26 cellular contexts compared by ENCODE assay signal in genomic region chr1:19130476-19130875, GRCh38.
DNase-seq lines count a peak whose midpoint lies in the region; ATAC-seq and TF ChIP-seq lines count a peak whose summit lies in the region.
"Had no signal": no experiment of that assay in that cellular context is flagged by ENCODE, and none has a peak within 500 bp of the region (broad histone marks: within the 10 kb centered on the region; RNA-seq: fewer than 3 reads in every experiment).

No MANE protein-coding gene starts in this region.

- peaks cover 3% of the 10 kb centered on the region for H3K9me3 Mint-ChIP-seq in activated naive CD8-positive, alpha-beta T cell (ENCODE audit: low read depth)
- H3K9me3 Mint-ChIP-seq in activated naive CD8-positive, alpha-beta T cell treated with anti-CD3 and anti-CD28 coated beads for 36 hours: peaks cover 8% of the 10 kb centered on the region
- peaks cover 28% of the 10 kb centered on the region for H3K9me3 Mint-ChIP-seq in nephron progenitor cell

- H3K27ac ChIP-seq in hepatocyte: no peak overlapping the region
- peak overlapping the region in 1 of 3 donors; percentile 56 for H3K27ac ChIP-seq in right lobe of liver
- peak overlapping the region; percentile 9 to 52 (median 18) for H3K27ac ChIP-seq in transverse colon
- H3K27ac ChIP-seq: BLaER1, SK-N-MC had no signal

- no peak overlapping the region for H2AFZ ChIP-seq in hepatocyte

- TF ChIP-seq CTCF in hepatocyte (IDR thresholded peaks at IDR 0.05; ENCODE audit: poor library complexity) (no peak), right lobe of liver (IDR thresholded peaks at IDR 0.05) (no peak), transverse colon (IDR thresholded peaks at IDR 0.05) (no peak), nephron progenitor cell (IDR thresholded peaks at IDR 0.05) (no peak)

- peaks cover 37% of the 10 kb centered on the region for H3K79me2 ChIP-seq in hepatocyte

- H3K4me3 Mint-ChIP-seq in activated naive CD8-positive, alpha-beta T cell: no peak overlapping the region
- H3K4me3 Mint-ChIP-seq in activated naive CD8-positive, alpha-beta T cell treated with anti-CD3 and anti-CD28 coated beads for 36 hours: no peak overlapping the region
- H3K4me3 Mint-ChIP-seq in nephron progenitor cell: no peak overlapping the region
- H3K4me3 Mint-ChIP-seq: CD4-positive, CD25-positive, alpha-beta regulatory T cell; HFFc6 had no signal

- WGBS in hepatocyte (ENCODE audit: low lambda C conversion rate, missing lambda C conversion rate): 83% methylated on average over 6 of the region's 6 CpGs
- WGBS in right lobe of liver (ENCODE audit: insufficient coverage, low coverage, low lambda C conversion rate, missing lambda C conversion rate): 29% methylated on average over 6 of the region's 6 CpGs
- 48 to 66% methylated on average over 6 of the region's 6 CpGs for WGBS in transverse colon (ENCODE audit: low coverage in 1 of 2), 2 donors

- no peak overlapping the region for H3K4me3 ChIP-seq in hepatocyte
- H3K4me3 ChIP-seq in right lobe of liver: no peak overlapping the region
- no peak overlapping the region for H3K4me3 ChIP-seq in transverse colon
- H3K4me3 ChIP-seq: BLaER1, HAP-1, SK-N-MC had no signal

- H3K9me3 ChIP-seq in hepatocyte (ENCODE audit: low read depth): peaks cover 7% of the 10 kb centered on the region
- H3K9me3 ChIP-seq in right lobe of liver: peaks cover 0 to 5% (median 0%) of the 10 kb centered on the region in 4 donors
- peaks cover 6 to 8% of the 10 kb centered on the region in 2 donors for H3K9me3 ChIP-seq in transverse colon
- H3K9me3 ChIP-seq: HAP-1 had no signal

- no peaks in the 10 kb centered on the region for H3K27me3 ChIP-seq in hepatocyte
- no peaks in the 10 kb centered on the region for H3K27me3 ChIP-seq in right lobe of liver
- H3K27me3 ChIP-seq in transverse colon: no peaks in the 10 kb centered on the region
- H3K27me3 ChIP-seq: BLaER1 had no signal

- H4K20me1 ChIP-seq in hepatocyte (ENCODE audit: insufficient read depth, poor library complexity, severe bottlenecking): peaks cover 4% of the 10 kb centered on the region
- H4K20me1 ChIP-seq: BLaER1 had no signal

- H3K4me1 ChIP-seq in hepatocyte (ENCODE audit: insufficient read depth) (peaks cover 6% of the 10 kb centered on the region), right lobe of liver (peaks cover 0 to 15% (median 5%) of the 10 kb centered on the region in 4 donors), transverse colon (peaks cover 0 to 30% (median 12%) of the 10 kb centered on the region in 4 donors)
- H3K4me1 ChIP-seq: HAP-1 had no signal

- DNase-seq in activated naive CD8-positive, alpha-beta T cell treated with anti-CD3 and anti-CD28 coated beads for 36 hours: no peak
- peak; percentile 31 for DNase-seq in hepatocyte (ENCODE audit: low spot score)
- no peak for DNase-seq in right lobe of liver
- no peak for DNase-seq in transverse colon
- no peak for DNase-seq in NCI-H1694 treated with DMSO at 0.1 percent for 48 hours (lab: John Stamatoyannopoulos, UW)
- DNase-seq in nephron progenitor cell: no peak
- DNase-seq: CD4-positive, CD25-positive, alpha-beta regulatory T cell; COR-L47; DMS79 treated with DMSO at 0.1 percent for 48 hours; GF-D8; GOT3; HFFc6; NCI-H1048; NCI-H1417 treated with DMSO at 0.1 percent for 48 hours; NCI-H187; NCI-H2081 treated with DMSO at 0.1 percent for 48 hours; NCI-H2171; NCI-H226; NCI-H510A; NCI-H69; SIG-M5 had no signal

- H3K27ac Mint-ChIP-seq in activated naive CD8-positive, alpha-beta T cell: peak overlapping the region; percentile 64
- no peak overlapping the region for H3K27ac Mint-ChIP-seq in activated naive CD8-positive, alpha-beta T cell treated with anti-CD3 and anti-CD28 coated beads for 36 hours
- no peak overlapping the region for H3K27ac Mint-ChIP-seq in nephron progenitor cell
- H3K27ac Mint-ChIP-seq: CD4-positive, CD25-positive, alpha-beta regulatory T cell; HFFc6 had no signal

- no peak overlapping the region for H3K4me2 ChIP-seq in hepatocyte
- H3K4me2 ChIP-seq: BLaER1 had no signal

- no peaks in the 10 kb centered on the region for H3K27me3 Mint-ChIP-seq in activated naive CD8-positive, alpha-beta T cell
- H3K27me3 Mint-ChIP-seq in activated naive CD8-positive, alpha-beta T cell treated with anti-CD3 and anti-CD28 coated beads for 36 hours: no peaks in the 10 kb centered on the region
- peaks cover 6% of the 10 kb centered on the region for H3K27me3 Mint-ChIP-seq in nephron progenitor cell (ENCODE audit: low read depth, poor library complexity)
- H3K27me3 Mint-ChIP-seq: CD4-positive, CD25-positive, alpha-beta regulatory T cell had no signal

- H3K36me3 ChIP-seq in hepatocyte (replicated peaks; ENCODE audit: insufficient read depth, low read depth) (peaks cover 12% of the 10 kb centered on the region), right lobe of liver (peaks cover 15 to 80% (median 55%) of the 10 kb centered on the region in 4 donors), transverse colon (peaks cover 0 to 85% (median 34%) of the 10 kb centered on the region in 4 donors)

- intact Hi-C loops in right lobe of liver (cut with DNase I) (no loop called here), transverse colon (cut with DNase I; ENCODE audit: low total_unique reads) (no loop called here)

- TF ChIP-seq EP300 in transverse colon (IDR thresholded peaks at IDR 0.05; ENCODE audit: low read depth): no peak

- peaks cover 30% of the 10 kb centered on the region for H3K36me3 Mint-ChIP-seq in activated naive CD8-positive, alpha-beta T cell
- peaks cover 60% of the 10 kb centered on the region for H3K36me3 Mint-ChIP-seq in activated naive CD8-positive, alpha-beta T cell treated with anti-CD3 and anti-CD28 coated beads for 36 hours
- peaks cover 85% of the 10 kb centered on the region for H3K36me3 Mint-ChIP-seq in nephron progenitor cell (ENCODE audit: low read depth)

- H3K4me1 Mint-ChIP-seq in activated naive CD8-positive, alpha-beta T cell (ENCODE audit: low read depth): peaks cover 7% of the 10 kb centered on the region
- H3K4me1 Mint-ChIP-seq in activated naive CD8-positive, alpha-beta T cell treated with anti-CD3 and anti-CD28 coated beads for 36 hours: peaks cover 4% of the 10 kb centered on the region
- H3K4me1 Mint-ChIP-seq in nephron progenitor cell: no peaks in the 10 kb centered on the region

- TF ChIP-seq POLR2A in right lobe of liver (IDR thresholded peaks at IDR 0.05) (no peak), transverse colon (IDR thresholded peaks at IDR 0.05) (no peak)

- peak; percentile 73 to 90 (median 83) for ATAC-seq in right lobe of liver
- no peak for ATAC-seq in GM18867 (IDR thresholded peaks at IDR 0.05; ENCODE audit: unreplicated experiment)

- no peaks in the 10 kb centered on the region for H3K9me2 ChIP-seq in hepatocyte (replicated peaks; ENCODE audit: insufficient read depth)

- in situ Hi-C loops in transverse colon (cut with MboI; ENCODE audit: low pct_ligation_motif_present in 1 of 4, low pct_unique_long_range_greater_than_20kb in 1 of 4, low sequenced_read_pairs in 3 of 4): no loop called here
